16 cellular contexts compared by ENCODE assay signal in genomic region chr22:31995046-31995445, GRCh38. TPM values are rescaled to one million over a fixed set of nuclear protein-coding genes. Genes with fewer than 3 reads are reported as not detected.
DNase-seq lines count a peak whose midpoint lies in the region; ATAC-seq and TF ChIP-seq lines count a peak whose summit lies in the region.
"Had no signal": no experiment of that assay in that cellular context is flagged by ENCODE, and none has a peak within 500 bp of the region (broad histone marks: within the 10 kb centered on the region; RNA-seq: fewer than 3 reads in every experiment).

No MANE protein-coding gene starts in this region.

- H3K4me3 Mint-ChIP-seq in glutamatergic neuron (ENCODE audit: unreplicated experiment), result no peak overlapping the region

- H3K9me3 ChIP-seq in BE2C, result no peaks in the 10 kb centered on the region

- H3K36me3 ChIP-seq in BE2C, result no peaks in the 10 kb centered on the region
- H3K36me3 ChIP-seq in H7 (replicated peaks; ENCODE audit: control insufficient read depth, insufficient read depth, low read length), result no peaks in the 10 kb centered on the region

- no peak overlapping the region for H3K4me3 ChIP-seq in BE2C (ENCODE audit: low read depth, low read length)
- H3K4me3 ChIP-seq in H7 (ENCODE audit: insufficient read depth, low read depth, low read length), result no peak overlapping the region

- in situ Hi-C loops in SK-MEL-5 (cut with HindIII; ENCODE audit: low pct_unique_long_range_greater_than_20kb, low sequenced_read_pairs), result no loop called here

- peak; percentile 35 for TF ChIP-seq CTCF in BE2C (IDR thresholded peaks at IDR 0.05; ENCODE audit: low read depth, low read length)
- TF ChIP-seq CTCF in glutamatergic neuron (IDR thresholded peaks at IDR 0.05; ENCODE audit: partially characterized antibody, unreplicated experiment), result peak; percentile 41

- peaks cover 2% of the 10 kb centered on the region for H3K27me3 Mint-ChIP-seq in glutamatergic neuron (ENCODE audit: unreplicated experiment)

- H3K4me1 ChIP-seq in BE2C, result no peaks in the 10 kb centered on the region

- no peak for ATAC-seq in GM18858 (IDR thresholded peaks at IDR 0.05; ENCODE audit: unreplicated experiment)

- no peaks in the 10 kb centered on the region for H3K36me3 Mint-ChIP-seq in glutamatergic neuron (ENCODE audit: unreplicated experiment)

- no peak overlapping the region for H3K27ac Mint-ChIP-seq in glutamatergic neuron (ENCODE audit: unreplicated experiment)

- no peaks in the 10 kb centered on the region for H3K9me3 Mint-ChIP-seq in glutamatergic neuron (ENCODE audit: unreplicated experiment)

- no peaks in the 10 kb centered on the region for H3K4me1 Mint-ChIP-seq in glutamatergic neuron (ENCODE audit: low read depth, unreplicated experiment)

- DNase-seq in BE2C, result no peak
- peak; percentile 19 for DNase-seq in H7
- peak; percentile 54 for DNase-seq in SK-MEL-5 (ENCODE audit: low read depth, low spot score)
- DNase-seq in glutamatergic neuron, result no peak
- no peak for DNase-seq in activated CD8-positive, alpha-beta memory T cell treated with anti-CD3 and anti-CD28 coated beads for 24 hours
- no peak for DNase-seq in nucleus accumbens (lab: John Stamatoyannopoulos, UW)
- DNase-seq in NOMO-1 treated with DMSO at 0.1 percent for 48 hours (lab: John Stamatoyannopoulos, UW; ENCODE audit: unreplicated experiment), result no peak
- DNase-seq: activated CD4-positive, alpha-beta T cell treated with anti-CD3 and anti-CD28 coated beads, Interleukin-2, amount 50 U/mL, for 48 hours; C1 segment of cervical spinal cord; effector CD4-positive, alpha-beta T cell; foreskin melanocyte; kidney; NCI-H1417 treated with DMSO at 0.1 percent for 48 hours; NCI-H526 treated with DMSO at 0.1 percent for 48 hours; T-helper 9 cell had no signal

- H3K27me3 ChIP-seq in BE2C (no peaks in the 10 kb centered on the region), H7 (ENCODE audit: control insufficient read depth, insufficient read depth, low read length) (no peaks in the 10 kb centered on the region)

RNA-seq across cellular contexts. Expression of gene SLC5A1, which starts 48.0 kb away (rescaled TPM):
- polyA plus RNA-seq in BE2C (2012; ENCODE audit: insufficient read depth, insufficient read length, low read depth), result not detected
- not detected in 2 replicates for total RNA-seq in H7 (2014; rRNA removed; shearing (Covaris generic))
- 0.19 and 0.24 TPM in 2 replicates for total RNA-seq in SK-MEL-5 (2014; rRNA removed; shearing (Covaris generic))
- 0.06 and 0.08 TPM in 2 replicates for polyA plus RNA-seq in SK-MEL-5 (2015; cell fraction: cytosol; rRNA removed)
- not detected in 2 replicates for polyA plus RNA-seq in SK-MEL-5 (2015; cell fraction: nucleus; rRNA removed)
- total RNA-seq in glutamatergic neuron (ENCODE audit: unreplicated experiment), result not detected

RNA-seq across cellular contexts. Expression of gene YWHAH, which starts 50.7 kb away (rescaled TPM):
- 249 TPM for polyA plus RNA-seq in BE2C (2012; ENCODE audit: insufficient read depth, insufficient read length, low read depth)
- total RNA-seq in H7 (2014; rRNA removed; shearing (Covaris generic)), result 217 and 229 TPM in 2 replicates
- 130 and 140 TPM in 2 replicates for total RNA-seq in SK-MEL-5 (2014; rRNA removed; shearing (Covaris generic))
- 158 and 164 TPM in 2 replicates for polyA plus RNA-seq in SK-MEL-5 (2015; cell fraction: cytosol; rRNA removed)
- polyA plus RNA-seq in SK-MEL-5 (2015; cell fraction: nucleus; rRNA removed), result 27.7 and 29.7 TPM in 2 replicates
- total RNA-seq in glutamatergic neuron (ENCODE audit: unreplicated experiment), result 250 TPM

Comparison
In these comparisons a context has a peak if more than half of its experiments do, and no peak if none do; other contexts are left out.
1. DNase-seq: peak in H7 (single experiment) and SK-MEL-5 (single experiment); none in BE2C (single experiment), glutamatergic neuron (single experiment), activated CD8-positive, alpha-beta memory T cell treated with anti-CD3 and anti-CD28 coated beads for 24 hours (single experiment), nucleus accumbens (0 of 56) and NOMO-1 treated with DMSO at 0.1 percent for 48 hours (single experiment).